Comparison of ENCODE assay signal across 1 cellular context in the genomic region with DNA sequence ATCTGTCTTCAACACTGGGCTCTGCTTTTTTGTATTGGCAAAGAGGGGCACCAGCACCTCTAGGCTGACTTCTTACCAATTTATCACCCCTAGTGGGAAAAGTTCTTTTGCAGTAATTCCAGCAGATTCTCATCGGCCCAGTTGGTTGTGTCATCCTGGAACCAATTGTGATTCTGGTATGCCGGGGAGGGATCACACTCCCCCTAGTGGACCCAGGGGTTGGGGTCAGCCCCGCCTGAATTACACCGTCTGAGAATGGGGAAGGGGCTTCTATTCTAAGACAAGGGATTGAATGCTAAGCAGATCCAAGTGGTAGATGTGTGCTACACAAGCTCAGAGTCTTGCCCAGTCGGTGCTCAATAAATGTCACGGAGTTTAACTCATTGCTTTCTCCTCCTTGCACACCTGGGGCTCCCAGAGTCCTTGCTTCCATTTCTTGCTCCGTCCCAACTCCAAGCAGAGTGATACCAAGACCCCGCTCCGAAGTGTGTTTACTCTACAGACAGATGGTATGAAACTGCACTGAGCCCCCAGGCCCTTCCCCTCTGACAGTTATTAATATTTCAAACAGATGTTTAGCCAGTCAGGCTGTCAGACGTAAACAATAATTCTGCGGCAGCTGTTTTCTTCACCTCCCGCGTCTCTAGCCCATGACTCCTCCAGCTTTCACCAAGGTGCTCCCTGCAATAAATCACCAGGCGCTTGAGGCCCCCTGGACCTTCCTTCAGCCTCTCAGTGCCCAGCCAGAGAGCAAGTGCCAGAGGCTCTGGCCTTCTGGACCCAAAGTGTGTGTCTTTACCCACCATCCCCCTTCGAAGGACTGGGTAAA.
TF ChIP-seq lines count a peak whose summit lies in the region.

No MANE protein-coding gene starts in this region.

TF ChIP-seq in K562, 482 proteins besides CTCF, POLR2A, EP300 and RAD21 (continued from another document and continues in another):
- TF ChIP-seq, protein P1, sequence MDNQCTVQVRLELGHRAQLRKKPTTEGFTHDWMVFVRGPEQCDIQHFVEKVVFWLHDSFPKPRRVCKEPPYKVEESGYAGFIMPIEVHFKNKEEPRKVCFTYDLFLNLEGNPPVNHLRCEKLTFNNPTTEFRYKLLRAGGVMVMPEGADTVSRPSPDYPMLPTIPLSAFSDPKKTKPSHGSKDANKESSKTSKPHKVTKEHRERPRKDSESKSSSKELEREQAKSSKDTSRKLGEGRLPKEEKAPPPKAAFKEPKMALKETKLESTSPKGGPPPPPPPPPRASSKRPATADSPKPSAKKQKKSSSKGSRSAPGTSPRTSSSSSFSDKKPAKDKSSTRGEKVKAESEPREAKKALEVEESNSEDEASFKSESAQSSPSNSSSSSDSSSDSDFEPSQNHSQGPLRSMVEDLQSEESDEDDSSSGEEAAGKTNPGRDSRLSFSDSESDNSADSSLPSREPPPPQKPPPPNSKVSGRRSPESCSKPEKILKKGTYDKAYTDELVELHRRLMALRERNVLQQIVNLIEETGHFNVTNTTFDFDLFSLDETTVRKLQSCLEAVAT (IDR thresholded peaks at IDR 0.05) = no peak
- no peak for TF ChIP-seq NR2C2 (CRISPR knock-in tag; IDR thresholded peaks at IDR 0.05)
- peak; percentile 21; the same call in 1 of the 2 replicates for TF ChIP-seq NR2C2 (tag; IDR thresholded peaks at IDR 0.05)
- TF ChIP-seq, protein P2, sequence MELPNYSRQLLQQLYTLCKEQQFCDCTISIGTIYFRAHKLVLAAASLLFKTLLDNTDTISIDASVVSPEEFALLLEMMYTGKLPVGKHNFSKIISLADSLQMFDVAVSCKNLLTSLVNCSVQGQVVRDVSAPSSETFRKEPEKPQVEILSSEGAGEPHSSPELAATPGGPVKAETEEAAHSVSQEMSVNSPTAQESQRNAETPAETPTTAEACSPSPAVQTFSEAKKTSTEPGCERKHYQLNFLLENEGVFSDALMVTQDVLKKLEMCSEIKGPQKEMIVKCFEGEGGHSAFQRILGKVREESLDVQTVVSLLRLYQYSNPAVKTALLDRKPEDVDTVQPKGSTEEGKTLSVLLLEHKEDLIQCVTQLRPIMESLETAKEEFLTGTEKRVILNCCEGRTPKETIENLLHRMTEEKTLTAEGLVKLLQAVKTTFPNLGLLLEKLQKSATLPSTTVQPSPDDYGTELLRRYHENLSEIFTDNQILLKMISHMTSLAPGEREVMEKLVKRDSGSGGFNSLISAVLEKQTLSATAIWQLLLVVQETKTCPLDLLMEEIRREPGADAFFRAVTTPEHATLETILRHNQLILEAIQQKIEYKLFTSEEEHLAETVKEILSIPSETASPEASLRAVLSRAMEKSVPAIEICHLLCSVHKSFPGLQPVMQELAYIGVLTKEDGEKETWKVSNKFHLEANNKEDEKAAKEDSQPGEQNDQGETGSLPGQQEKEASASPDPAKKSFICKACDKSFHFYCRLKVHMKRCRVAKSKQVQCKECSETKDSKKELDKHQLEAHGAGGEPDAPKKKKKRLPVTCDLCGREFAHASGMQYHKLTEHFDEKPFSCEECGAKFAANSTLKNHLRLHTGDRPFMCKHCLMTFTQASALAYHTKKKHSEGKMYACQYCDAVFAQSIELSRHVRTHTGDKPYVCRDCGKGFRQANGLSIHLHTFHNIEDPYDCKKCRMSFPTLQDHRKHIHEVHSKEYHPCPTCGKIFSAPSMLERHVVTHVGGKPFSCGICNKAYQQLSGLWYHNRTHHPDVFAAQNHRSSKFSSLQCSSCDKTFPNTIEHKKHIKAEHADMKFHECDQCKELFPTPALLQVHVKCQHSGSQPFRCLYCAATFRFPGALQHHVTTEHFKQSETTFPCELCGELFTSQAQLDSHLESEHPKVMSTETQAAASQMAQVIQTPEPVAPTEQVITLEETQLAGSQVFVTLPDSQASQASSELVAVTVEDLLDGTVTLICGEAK (IDR thresholded peaks at IDR 0.05) = no peak
- TF ChIP-seq, protein P2 (CRISPR knock-in tag; IDR thresholded peaks at IDR 0.05) = no peak
- no peak for TF ChIP-seq ZNF12 (CRISPR knock-in tag; IDR thresholded peaks at IDR 0.05)
- TF ChIP-seq POLR2AphosphoS5 (IDR thresholded peaks at IDR 0.05; ENCODE audit: control insufficient read depth, insufficient read depth, low read depth, low read length) = no peak
- TF ChIP-seq, protein P3, sequence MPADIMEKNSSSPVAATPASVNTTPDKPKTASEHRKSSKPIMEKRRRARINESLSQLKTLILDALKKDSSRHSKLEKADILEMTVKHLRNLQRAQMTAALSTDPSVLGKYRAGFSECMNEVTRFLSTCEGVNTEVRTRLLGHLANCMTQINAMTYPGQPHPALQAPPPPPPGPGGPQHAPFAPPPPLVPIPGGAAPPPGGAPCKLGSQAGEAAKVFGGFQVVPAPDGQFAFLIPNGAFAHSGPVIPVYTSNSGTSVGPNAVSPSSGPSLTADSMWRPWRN (IDR thresholded peaks at IDR 0.05; ENCODE audit: low read depth) = no peak
- no peak for TF ChIP-seq RBBP5 (IDR thresholded peaks at IDR 0.05; ENCODE audit: borderline replicate concordance, insufficient read depth, low read length, poor library complexity, severe bottlenecking)
- no peak for TF ChIP-seq RBM14 (IDR thresholded peaks at IDR 0.05; ENCODE audit: borderline replicate concordance, insufficient read depth, low read depth, low read length)
- no peak for TF ChIP-seq ZNF274 (IDR thresholded peaks at IDR 0.05; ENCODE audit: borderline replicate concordance, low read depth, low read length)
- no peak for TF ChIP-seq MAFK (IDR thresholded peaks at IDR 0.05; ENCODE audit: low read length)
- TF ChIP-seq RFX1 (IDR thresholded peaks at IDR 0.05) = no peak
- no peak for TF ChIP-seq FOXA3 (CRISPR knock-in tag; conservative IDR thresholded peaks at IDR 0.05 in 1 of 2, IDR thresholded peaks at IDR 0.05 in 1 of 2)
- no peak for TF ChIP-seq THRAP3 (IDR thresholded peaks at IDR 0.05; ENCODE audit: borderline replicate concordance)
- TF ChIP-seq, protein P4, sequence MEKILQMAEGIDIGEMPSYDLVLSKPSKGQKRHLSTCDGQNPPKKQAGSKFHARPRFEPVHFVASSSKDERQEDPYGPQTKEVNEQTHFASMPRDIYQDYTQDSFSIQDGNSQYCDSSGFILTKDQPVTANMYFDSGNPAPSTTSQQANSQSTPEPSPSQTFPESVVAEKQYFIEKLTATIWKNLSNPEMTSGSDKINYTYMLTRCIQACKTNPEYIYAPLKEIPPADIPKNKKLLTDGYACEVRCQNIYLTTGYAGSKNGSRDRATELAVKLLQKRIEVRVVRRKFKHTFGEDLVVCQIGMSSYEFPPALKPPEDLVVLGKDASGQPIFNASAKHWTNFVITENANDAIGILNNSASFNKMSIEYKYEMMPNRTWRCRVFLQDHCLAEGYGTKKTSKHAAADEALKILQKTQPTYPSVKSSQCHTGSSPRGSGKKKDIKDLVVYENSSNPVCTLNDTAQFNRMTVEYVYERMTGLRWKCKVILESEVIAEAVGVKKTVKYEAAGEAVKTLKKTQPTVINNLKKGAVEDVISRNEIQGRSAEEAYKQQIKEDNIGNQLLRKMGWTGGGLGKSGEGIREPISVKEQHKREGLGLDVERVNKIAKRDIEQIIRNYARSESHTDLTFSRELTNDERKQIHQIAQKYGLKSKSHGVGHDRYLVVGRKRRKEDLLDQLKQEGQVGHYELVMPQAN (IDR thresholded peaks at IDR 0.05; ENCODE audit: borderline replicate concordance) = no peak
- TF ChIP-seq MECOM (CRISPR knock-in tag; IDR thresholded peaks at IDR 0.05) = no peak
- 0 out of 2 replicates have a peak, but pooled peaks have one; percentile 26 for TF ChIP-seq JUN (IDR thresholded peaks at IDR 0.05; ENCODE audit: borderline replicate concordance, low read depth, low read length)
- TF ChIP-seq JUN (CRISPR knock-in tag; IDR thresholded peaks at IDR 0.05; ENCODE audit: borderline replicate concordance) = no peak
- no peak for TF ChIP-seq TCF7 (IDR thresholded peaks at IDR 0.05; ENCODE audit: borderline replicate concordance)
- no peak for TF ChIP-seq EP400 (IDR thresholded peaks at IDR 0.05)
- no peak for TF ChIP-seq MTA2 (IDR thresholded peaks at IDR 0.05; ENCODE audit: low read depth)
- TF ChIP-seq NCOR1 (IDR thresholded peaks at IDR 0.05) = no peak
- TF ChIP-seq, protein P5, sequence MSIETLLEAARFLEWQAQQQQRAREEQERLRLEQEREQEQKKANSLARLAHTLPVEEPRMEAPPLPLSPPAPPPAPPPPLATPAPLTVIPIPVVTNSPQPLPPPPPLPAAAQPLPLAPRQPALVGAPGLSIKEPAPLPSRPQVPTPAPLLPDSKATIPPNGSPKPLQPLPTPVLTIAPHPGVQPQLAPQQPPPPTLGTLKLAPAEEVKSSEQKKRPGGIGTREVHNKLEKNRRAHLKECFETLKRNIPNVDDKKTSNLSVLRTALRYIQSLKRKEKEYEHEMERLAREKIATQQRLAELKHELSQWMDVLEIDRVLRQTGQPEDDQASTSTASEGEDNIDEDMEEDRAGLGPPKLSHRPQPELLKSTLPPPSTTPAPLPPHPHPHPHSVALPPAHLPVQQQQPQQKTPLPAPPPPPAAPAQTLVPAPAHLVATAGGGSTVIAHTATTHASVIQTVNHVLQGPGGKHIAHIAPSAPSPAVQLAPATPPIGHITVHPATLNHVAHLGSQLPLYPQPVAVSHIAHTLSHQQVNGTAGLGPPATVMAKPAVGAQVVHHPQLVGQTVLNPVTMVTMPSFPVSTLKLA (conservative IDR thresholded peaks at IDR 0.05) = no peak
- TF ChIP-seq, protein P6, sequence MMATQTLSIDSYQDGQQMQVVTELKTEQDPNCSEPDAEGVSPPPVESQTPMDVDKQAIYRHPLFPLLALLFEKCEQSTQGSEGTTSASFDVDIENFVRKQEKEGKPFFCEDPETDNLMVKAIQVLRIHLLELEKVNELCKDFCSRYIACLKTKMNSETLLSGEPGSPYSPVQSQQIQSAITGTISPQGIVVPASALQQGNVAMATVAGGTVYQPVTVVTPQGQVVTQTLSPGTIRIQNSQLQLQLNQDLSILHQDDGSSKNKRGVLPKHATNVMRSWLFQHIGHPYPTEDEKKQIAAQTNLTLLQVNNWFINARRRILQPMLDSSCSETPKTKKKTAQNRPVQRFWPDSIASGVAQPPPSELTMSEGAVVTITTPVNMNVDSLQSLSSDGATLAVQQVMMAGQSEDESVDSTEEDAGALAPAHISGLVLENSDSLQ (IDR thresholded peaks at IDR 0.05) = peak; percentile 74
- no peak for TF ChIP-seq PTRF (tag; IDR thresholded peaks at IDR 0.05)
- no peak for TF ChIP-seq ETV5 (CRISPR knock-in tag; IDR thresholded peaks at IDR 0.05; ENCODE audit: low read depth)
- peak; percentile 37 for TF ChIP-seq DACH1 (IDR thresholded peaks at IDR 0.05; ENCODE audit: partially characterized antibody)
- no peak for TF ChIP-seq CHCHD3 (CRISPR knock-in tag; IDR thresholded peaks at IDR 0.05)
- TF ChIP-seq FOSL1 (tag; conservative IDR thresholded peaks at IDR 0.05) = no peak
- TF ChIP-seq JUND (IDR thresholded peaks at IDR 0.05; ENCODE audit: borderline replicate concordance, low read depth, low read length) = peak; percentile 53; the same call in 1 of the 2 replicates
- TF ChIP-seq JUND (tag; IDR thresholded peaks at IDR 0.05; ENCODE audit: borderline replicate concordance, low read depth, low read length) = peak; percentile 31; the same call in 1 of the 3 replicates
- no peak; the same call in 1 of the 2 replicates for TF ChIP-seq PHF8 (IDR thresholded peaks at IDR 0.05; ENCODE audit: borderline replicate concordance, low read length)
- no peak for TF ChIP-seq KDM5B (IDR thresholded peaks at IDR 0.05; ENCODE audit: insufficient replicate concordance, low read depth, low read length)
